ENCODE assay signal across 1 cellular context in the genomic region with DNA sequence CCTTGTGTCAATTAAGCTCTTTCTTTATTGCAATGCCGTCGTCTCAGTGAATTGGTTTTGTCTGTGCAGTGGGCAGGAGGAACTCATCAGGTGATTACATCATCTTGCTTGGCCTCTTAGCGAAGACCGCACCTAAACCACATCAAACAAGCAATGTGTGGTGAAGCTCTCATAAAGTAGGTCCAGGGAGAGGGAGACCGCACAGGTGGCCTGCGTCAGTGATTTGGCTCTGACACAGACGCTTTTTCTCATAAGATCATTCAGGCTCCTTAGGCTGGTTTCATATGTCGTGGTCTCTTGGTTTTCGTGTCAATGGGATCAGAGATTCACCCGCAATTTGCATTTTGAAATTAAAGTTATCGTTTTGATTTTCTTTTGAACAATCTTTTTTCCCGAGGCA.
TF ChIP-seq lines count a peak whose summit lies in the region.

No MANE protein-coding gene starts in this region.

TF ChIP-seq in GM12878, 131 proteins besides CTCF, POLR2A, EP300 and RAD21 (continued from another document and continues in another):
- TF ChIP-seq TARDBP (IDR thresholded peaks at IDR 0.05; ENCODE audit: borderline replicate concordance) (no peak), SUPT20H (IDR thresholded peaks at IDR 0.05; ENCODE audit: borderline replicate concordance, control insufficient read depth, low read depth, low read length) (no peak), PAX5 (IDR thresholded peaks at IDR 0.05; ENCODE audit: borderline replicate concordance, low read depth, low read length) (peak; percentile 82), POLR2AphosphoS5 (IDR thresholded peaks at IDR 0.05; ENCODE audit: low read length) (no peak), TCF7 (IDR thresholded peaks at IDR 0.05; ENCODE audit: borderline replicate concordance) (peak; percentile 99), KLF5 (IDR thresholded peaks at IDR 0.05; ENCODE audit: partially characterized antibody) (no peak), LARP7 (IDR thresholded peaks at IDR 0.05) (no peak), CBX3 (IDR thresholded peaks at IDR 0.05; ENCODE audit: borderline replicate concordance, low read depth) (no peak), YY1 (IDR thresholded peaks at IDR 0.05; ENCODE audit: low read depth, low read length) (no peak), NR2F1 (conservative IDR thresholded peaks at IDR 0.05) (peak; percentile 78), CBX5 (IDR thresholded peaks at IDR 0.05; ENCODE audit: low read depth) (no peak), CEBPB (IDR thresholded peaks at IDR 0.05; ENCODE audit: borderline replicate concordance in 1 of 2, low read depth in 2 of 2, low read length in 2 of 2) (no peak), ESRRA (IDR thresholded peaks at IDR 0.05; ENCODE audit: low read length) (no peak), ZBED1 (IDR thresholded peaks at IDR 0.05; ENCODE audit: borderline replicate concordance) (no peak), SMAD1 (IDR thresholded peaks at IDR 0.05; ENCODE audit: low read depth, partially characterized antibody) (no peak), TBL1XR1 (IDR thresholded peaks at IDR 0.05; ENCODE audit: low read depth, low read length) (no peak), SUZ12 (IDR thresholded peaks at IDR 0.05; ENCODE audit: unreplicated experiment) (no peak), IKZF1 (conservative IDR thresholded peaks at IDR 0.05) (peak; percentile 52), TAF1 (IDR thresholded peaks at IDR 0.05; ENCODE audit: borderline replicate concordance, low read depth, low read length) (no peak), NRF1 (conservative IDR thresholded peaks at IDR 0.05; ENCODE audit: low read depth, low read length) (no peak), JUNB (IDR thresholded peaks at IDR 0.05) (peak; percentile 34), RAD51 (IDR thresholded peaks at IDR 0.05) (no peak), NFIC (IDR thresholded peaks at IDR 0.05; ENCODE audit: low read depth, low read length) (peak; percentile 61; the same call in 1 of the 2 replicates), NR2C1 (IDR thresholded peaks at IDR 0.05) (no peak), CREM (IDR thresholded peaks at IDR 0.05; ENCODE audit: low read depth) (peak; percentile 82; the same call in 1 of the 2 replicates), FOXM1 (IDR thresholded peaks at IDR 0.05; ENCODE audit: low read depth, low read length) (peak; percentile 59; the same call in 1 of the 2 replicates), HDGF (IDR thresholded peaks at IDR 0.05) (no peak), STAT1 (conservative IDR thresholded peaks at IDR 0.05) (no peak), CREB1 (IDR thresholded peaks at IDR 0.05; ENCODE audit: low read depth) (peak; percentile 62), SRF (IDR thresholded peaks at IDR 0.05; ENCODE audit: low read depth in 2 of 2, low read length in 2 of 2) (no peak), HCFC1 (IDR thresholded peaks at IDR 0.05; ENCODE audit: low read length) (no peak), SMAD5 (IDR thresholded peaks at IDR 0.05; ENCODE audit: low read depth) (no peak), RFX5 (IDR thresholded peaks at IDR 0.05; ENCODE audit: low read depth, low read length) (no peak), KAT2A (conservative IDR thresholded peaks at IDR 0.05; ENCODE audit: control insufficient read depth, low read depth, low read length) (no peak), ASH2L (IDR thresholded peaks at IDR 0.05; ENCODE audit: borderline replicate concordance, low read depth) (no peak), HDAC2 (IDR thresholded peaks at IDR 0.05) (no peak), ZNF24 (IDR thresholded peaks at IDR 0.05) (no peak), NFXL1 (IDR thresholded peaks at IDR 0.05; ENCODE audit: borderline replicate concordance) (no peak), MTA3 (IDR thresholded peaks at IDR 0.05; ENCODE audit: borderline replicate concordance, low read length) (0 out of 2 replicates have a peak, but pooled peaks have one; percentile 52), NR2C2 (IDR thresholded peaks at IDR 0.05; ENCODE audit: borderline replicate concordance, control insufficient read depth, insufficient read length, low read depth) (no peak), RBBP5 (conservative IDR thresholded peaks at IDR 0.05) (no peak), ZNF207 (IDR thresholded peaks at IDR 0.05; ENCODE audit: borderline replicate concordance) (no peak)
- TF ChIP-seq, protein P1, sequence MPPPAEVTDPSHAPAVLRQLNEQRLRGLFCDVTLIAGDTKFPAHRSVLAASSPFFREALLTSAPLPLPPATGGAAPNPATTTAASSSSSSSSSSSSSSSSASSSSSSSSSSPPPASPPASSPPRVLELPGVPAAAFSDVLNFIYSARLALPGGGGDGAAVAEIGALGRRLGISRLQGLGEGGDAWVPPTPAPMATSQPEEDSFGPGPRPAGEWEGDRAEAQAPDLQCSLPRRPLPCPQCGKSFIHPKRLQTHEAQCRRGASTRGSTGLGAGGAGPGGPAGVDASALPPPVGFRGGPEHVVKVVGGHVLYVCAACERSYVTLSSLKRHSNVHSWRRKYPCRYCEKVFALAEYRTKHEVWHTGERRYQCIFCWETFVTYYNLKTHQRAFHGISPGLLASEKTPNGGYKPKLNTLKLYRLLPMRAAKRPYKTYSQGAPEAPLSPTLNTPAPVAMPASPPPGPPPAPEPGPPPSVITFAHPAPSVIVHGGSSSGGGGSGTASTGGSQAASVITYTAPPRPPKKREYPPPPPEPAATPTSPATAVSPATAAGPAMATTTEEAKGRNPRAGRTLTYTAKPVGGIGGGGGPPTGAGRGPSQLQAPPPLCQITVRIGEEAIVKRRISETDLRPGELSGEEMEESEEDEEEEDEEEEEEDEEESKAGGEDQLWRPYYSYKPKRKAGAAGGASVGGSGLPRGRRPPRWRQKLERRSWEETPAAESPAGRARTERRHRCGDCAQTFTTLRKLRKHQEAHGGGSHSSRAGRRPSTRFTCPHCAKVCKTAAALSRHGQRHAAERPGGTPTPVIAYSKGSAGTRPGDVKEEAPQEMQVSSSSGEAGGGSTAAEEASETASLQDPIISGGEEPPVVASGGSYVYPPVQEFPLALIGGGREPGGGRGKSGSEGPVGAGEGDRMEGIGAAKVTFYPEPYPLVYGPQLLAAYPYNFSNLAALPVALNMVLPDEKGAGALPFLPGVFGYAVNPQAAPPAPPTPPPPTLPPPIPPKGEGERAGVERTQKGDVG (CRISPR knock-in tag; IDR thresholded peaks at IDR 0.05), result no peak
- TF ChIP-seq, protein P2, sequence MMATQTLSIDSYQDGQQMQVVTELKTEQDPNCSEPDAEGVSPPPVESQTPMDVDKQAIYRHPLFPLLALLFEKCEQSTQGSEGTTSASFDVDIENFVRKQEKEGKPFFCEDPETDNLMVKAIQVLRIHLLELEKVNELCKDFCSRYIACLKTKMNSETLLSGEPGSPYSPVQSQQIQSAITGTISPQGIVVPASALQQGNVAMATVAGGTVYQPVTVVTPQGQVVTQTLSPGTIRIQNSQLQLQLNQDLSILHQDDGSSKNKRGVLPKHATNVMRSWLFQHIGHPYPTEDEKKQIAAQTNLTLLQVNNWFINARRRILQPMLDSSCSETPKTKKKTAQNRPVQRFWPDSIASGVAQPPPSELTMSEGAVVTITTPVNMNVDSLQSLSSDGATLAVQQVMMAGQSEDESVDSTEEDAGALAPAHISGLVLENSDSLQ (IDR thresholded peaks at IDR 0.05), result peak; percentile 58
- TF ChIP-seq, protein P3, sequence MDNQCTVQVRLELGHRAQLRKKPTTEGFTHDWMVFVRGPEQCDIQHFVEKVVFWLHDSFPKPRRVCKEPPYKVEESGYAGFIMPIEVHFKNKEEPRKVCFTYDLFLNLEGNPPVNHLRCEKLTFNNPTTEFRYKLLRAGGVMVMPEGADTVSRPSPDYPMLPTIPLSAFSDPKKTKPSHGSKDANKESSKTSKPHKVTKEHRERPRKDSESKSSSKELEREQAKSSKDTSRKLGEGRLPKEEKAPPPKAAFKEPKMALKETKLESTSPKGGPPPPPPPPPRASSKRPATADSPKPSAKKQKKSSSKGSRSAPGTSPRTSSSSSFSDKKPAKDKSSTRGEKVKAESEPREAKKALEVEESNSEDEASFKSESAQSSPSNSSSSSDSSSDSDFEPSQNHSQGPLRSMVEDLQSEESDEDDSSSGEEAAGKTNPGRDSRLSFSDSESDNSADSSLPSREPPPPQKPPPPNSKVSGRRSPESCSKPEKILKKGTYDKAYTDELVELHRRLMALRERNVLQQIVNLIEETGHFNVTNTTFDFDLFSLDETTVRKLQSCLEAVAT (IDR thresholded peaks at IDR 0.05), result peak; percentile 87
- TF ChIP-seq, protein P4, sequence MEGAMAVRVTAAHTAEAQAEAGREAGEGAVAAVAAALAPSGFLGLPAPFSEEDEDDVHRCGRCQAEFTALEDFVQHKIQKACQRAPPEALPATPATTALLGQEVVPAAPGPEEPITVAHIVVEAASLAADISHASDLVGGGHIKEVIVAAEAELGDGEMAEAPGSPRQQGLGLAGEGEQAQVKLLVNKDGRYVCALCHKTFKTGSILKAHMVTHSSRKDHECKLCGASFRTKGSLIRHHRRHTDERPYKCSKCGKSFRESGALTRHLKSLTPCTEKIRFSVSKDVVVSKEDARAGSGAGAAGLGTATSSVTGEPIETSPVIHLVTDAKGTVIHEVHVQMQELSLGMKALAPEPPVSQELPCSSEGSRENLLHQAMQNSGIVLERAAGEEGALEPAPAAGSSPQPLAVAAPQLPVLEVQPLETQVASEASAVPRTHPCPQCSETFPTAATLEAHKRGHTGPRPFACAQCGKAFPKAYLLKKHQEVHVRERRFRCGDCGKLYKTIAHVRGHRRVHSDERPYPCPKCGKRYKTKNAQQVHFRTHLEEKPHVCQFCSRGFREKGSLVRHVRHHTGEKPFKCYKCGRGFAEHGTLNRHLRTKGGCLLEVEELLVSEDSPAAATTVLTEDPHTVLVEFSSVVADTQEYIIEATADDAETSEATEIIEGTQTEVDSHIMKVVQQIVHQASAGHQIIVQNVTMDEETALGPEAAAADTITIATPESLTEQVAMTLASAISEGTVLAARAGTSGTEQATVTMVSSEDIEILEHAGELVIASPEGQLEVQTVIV (IDR thresholded peaks at IDR 0.05; ENCODE audit: borderline replicate concordance, partially characterized antibody), result no peak
- TF ChIP-seq, protein P5, sequence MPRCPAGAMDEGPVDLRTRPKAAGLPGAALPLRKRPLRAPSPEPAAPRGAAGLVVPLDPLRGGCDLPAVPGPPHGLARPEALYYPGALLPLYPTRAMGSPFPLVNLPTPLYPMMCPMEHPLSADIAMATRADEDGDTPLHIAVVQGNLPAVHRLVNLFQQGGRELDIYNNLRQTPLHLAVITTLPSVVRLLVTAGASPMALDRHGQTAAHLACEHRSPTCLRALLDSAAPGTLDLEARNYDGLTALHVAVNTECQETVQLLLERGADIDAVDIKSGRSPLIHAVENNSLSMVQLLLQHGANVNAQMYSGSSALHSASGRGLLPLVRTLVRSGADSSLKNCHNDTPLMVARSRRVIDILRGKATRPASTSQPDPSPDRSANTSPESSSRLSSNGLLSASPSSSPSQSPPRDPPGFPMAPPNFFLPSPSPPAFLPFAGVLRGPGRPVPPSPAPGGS (IDR thresholded peaks at IDR 0.05; ENCODE audit: borderline replicate concordance, insufficient read depth, low read depth, low read length, poor library complexity, severe bottlenecking), result peak; percentile 10
- TF ChIP-seq, protein P6, sequence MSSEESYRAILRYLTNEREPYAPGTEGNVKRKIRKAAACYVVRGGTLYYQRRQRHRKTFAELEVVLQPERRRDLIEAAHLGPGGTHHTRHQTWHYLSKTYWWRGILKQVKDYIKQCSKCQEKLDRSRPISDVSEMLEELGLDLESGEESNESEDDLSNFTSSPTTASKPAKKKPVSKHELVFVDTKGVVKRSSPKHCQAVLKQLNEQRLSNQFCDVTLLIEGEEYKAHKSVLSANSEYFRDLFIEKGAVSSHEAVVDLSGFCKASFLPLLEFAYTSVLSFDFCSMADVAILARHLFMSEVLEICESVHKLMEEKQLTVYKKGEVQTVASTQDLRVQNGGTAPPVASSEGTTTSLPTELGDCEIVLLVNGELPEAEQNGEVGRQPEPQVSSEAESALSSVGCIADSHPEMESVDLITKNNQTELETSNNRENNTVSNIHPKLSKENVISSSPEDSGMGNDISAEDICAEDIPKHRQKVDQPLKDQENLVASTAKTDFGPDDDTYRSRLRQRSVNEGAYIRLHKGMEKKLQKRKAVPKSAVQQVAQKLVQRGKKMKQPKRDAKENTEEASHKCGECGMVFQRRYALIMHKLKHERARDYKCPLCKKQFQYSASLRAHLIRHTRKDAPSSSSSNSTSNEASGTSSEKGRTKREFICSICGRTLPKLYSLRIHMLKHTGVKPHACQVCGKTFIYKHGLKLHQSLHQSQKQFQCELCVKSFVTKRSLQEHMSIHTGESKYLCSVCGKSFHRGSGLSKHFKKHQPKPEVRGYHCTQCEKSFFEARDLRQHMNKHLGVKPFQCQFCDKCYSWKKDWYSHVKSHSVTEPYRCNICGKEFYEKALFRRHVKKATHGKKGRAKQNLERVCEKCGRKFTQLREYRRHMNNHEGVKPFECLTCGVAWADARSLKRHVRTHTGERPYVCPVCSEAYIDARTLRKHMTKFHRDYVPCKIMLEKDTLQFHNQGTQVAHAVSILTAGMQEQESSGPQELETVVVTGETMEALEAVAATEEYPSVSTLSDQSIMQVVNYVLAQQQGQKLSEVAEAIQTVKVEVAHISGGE (CRISPR knock-in tag; IDR thresholded peaks at IDR 0.05), result no peak
- TF ChIP-seq, protein P7, sequence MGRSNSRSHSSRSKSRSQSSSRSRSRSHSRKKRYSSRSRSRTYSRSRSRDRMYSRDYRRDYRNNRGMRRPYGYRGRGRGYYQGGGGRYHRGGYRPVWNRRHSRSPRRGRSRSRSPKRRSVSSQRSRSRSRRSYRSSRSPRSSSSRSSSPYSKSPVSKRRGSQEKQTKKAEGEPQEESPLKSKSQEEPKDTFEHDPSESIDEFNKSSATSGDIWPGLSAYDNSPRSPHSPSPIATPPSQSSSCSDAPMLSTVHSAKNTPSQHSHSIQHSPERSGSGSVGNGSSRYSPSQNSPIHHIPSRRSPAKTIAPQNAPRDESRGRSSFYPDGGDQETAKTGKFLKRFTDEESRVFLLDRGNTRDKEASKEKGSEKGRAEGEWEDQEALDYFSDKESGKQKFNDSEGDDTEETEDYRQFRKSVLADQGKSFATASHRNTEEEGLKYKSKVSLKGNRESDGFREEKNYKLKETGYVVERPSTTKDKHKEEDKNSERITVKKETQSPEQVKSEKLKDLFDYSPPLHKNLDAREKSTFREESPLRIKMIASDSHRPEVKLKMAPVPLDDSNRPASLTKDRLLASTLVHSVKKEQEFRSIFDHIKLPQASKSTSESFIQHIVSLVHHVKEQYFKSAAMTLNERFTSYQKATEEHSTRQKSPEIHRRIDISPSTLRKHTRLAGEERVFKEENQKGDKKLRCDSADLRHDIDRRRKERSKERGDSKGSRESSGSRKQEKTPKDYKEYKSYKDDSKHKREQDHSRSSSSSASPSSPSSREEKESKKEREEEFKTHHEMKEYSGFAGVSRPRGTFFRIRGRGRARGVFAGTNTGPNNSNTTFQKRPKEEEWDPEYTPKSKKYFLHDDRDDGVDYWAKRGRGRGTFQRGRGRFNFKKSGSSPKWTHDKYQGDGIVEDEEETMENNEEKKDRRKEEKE (IDR thresholded peaks at IDR 0.05), result no peak
